In the genomic region with DNA sequence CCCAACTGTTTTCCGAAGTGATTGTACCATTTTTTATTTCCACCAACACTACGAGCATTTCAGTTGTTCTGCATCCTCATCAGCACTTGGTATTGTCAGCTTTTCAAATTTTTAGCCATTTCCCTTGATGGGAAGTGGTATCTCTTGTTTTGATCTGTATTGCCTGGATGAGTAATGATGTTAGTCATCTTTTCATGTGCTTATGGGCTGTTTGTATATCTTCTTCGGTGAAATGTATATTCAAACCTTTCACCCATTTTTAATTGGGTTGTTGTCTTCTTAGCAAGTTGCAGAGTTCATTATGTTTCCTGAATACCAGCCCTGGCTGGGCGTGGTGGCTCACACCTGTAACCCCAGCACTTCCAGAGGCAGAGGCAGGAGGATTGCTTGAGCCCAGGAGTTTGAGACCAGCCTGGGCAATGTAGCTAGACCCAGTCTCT, we compare ENCODE assay signal across 1 cellular context.
TF ChIP-seq lines count a peak whose summit lies in the region.

No MANE protein-coding gene starts in this region.

TF ChIP-seq in K562, 482 proteins besides CTCF, POLR2A, EP300 and RAD21 (continues in another document):
- no peak for TF ChIP-seq SAP30 (IDR thresholded peaks at IDR 0.05; ENCODE audit: borderline replicate concordance, insufficient read depth, low read depth, low read length, poor library complexity, severe bottlenecking)
- TF ChIP-seq NFATC3 (IDR thresholded peaks at IDR 0.05), result no peak
- TF ChIP-seq, protein P1, sequence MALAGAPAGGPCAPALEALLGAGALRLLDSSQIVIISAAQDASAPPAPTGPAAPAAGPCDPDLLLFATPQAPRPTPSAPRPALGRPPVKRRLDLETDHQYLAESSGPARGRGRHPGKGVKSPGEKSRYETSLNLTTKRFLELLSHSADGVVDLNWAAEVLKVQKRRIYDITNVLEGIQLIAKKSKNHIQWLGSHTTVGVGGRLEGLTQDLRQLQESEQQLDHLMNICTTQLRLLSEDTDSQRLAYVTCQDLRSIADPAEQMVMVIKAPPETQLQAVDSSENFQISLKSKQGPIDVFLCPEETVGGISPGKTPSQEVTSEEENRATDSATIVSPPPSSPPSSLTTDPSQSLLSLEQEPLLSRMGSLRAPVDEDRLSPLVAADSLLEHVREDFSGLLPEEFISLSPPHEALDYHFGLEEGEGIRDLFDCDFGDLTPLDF (CRISPR knock-in tag; IDR thresholded peaks at IDR 0.05), result no peak
- peak; percentile 85; the same call in 1 of the 2 replicates for TF ChIP-seq SMARCE1 (IDR thresholded peaks at IDR 0.05)
- TF ChIP-seq RBM39 (optimal IDR thresholded peaks at IDR 0.05; ENCODE audit: low read depth, low read length), result no peak
- TF ChIP-seq, protein P2, sequence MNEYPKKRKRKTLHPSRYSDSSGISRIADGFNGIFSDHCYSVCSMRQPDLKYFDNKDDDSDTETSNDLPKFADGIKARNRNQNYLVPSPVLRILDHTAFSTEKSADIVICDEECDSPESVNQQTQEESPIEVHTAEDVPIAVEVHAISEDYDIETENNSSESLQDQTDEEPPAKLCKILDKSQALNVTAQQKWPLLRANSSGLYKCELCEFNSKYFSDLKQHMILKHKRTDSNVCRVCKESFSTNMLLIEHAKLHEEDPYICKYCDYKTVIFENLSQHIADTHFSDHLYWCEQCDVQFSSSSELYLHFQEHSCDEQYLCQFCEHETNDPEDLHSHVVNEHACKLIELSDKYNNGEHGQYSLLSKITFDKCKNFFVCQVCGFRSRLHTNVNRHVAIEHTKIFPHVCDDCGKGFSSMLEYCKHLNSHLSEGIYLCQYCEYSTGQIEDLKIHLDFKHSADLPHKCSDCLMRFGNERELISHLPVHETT (CRISPR knock-in tag; conservative IDR thresholded peaks at IDR 0.05 in 1 of 2, IDR thresholded peaks at IDR 0.05 in 1 of 2), result no peak
- no peak for TF ChIP-seq MLX (CRISPR knock-in tag; conservative IDR thresholded peaks at IDR 0.05)
- no peak for TF ChIP-seq RBM22 (IDR thresholded peaks at IDR 0.05; ENCODE audit: low read depth, low read length, poor library complexity, severe bottlenecking)
- no peak for TF ChIP-seq ZKSCAN1 (IDR thresholded peaks at IDR 0.05; ENCODE audit: low read depth, low read length)
- TF ChIP-seq, protein P3, sequence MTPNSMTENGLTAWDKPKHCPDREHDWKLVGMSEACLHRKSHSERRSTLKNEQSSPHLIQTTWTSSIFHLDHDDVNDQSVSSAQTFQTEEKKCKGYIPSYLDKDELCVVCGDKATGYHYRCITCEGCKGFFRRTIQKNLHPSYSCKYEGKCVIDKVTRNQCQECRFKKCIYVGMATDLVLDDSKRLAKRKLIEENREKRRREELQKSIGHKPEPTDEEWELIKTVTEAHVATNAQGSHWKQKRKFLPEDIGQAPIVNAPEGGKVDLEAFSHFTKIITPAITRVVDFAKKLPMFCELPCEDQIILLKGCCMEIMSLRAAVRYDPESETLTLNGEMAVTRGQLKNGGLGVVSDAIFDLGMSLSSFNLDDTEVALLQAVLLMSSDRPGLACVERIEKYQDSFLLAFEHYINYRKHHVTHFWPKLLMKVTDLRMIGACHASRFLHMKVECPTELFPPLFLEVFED (CRISPR knock-in tag; conservative IDR thresholded peaks at IDR 0.05), result no peak
- no peak for TF ChIP-seq FOXA3 (CRISPR knock-in tag; conservative IDR thresholded peaks at IDR 0.05 in 1 of 2, IDR thresholded peaks at IDR 0.05 in 1 of 2)
- no peak for TF ChIP-seq MXI1 (IDR thresholded peaks at IDR 0.05; ENCODE audit: low read depth, low read length)
- peak; percentile 90 for TF ChIP-seq TRIM28 (IDR thresholded peaks at IDR 0.05)
- no peak for TF ChIP-seq ZNF551 (CRISPR knock-in tag; IDR thresholded peaks at IDR 0.05)
- TF ChIP-seq, protein P4, sequence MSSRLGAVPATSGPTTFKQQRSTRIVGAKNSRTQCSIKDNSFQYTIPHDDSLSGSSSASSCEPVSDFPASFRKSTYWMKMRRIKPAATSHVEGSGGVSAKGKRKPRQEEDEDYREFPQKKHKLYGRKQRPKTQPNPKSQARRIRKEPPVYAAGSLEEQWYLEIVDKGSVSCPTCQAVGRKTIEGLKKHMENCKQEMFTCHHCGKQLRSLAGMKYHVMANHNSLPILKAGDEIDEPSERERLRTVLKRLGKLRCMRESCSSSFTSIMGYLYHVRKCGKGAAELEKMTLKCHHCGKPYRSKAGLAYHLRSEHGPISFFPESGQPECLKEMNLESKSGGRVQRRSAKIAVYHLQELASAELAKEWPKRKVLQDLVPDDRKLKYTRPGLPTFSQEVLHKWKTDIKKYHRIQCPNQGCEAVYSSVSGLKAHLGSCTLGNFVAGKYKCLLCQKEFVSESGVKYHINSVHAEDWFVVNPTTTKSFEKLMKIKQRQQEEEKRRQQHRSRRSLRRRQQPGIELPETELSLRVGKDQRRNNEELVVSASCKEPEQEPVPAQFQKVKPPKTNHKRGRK (tag; IDR thresholded peaks at IDR 0.05), result no peak
- TF ChIP-seq ZNF699 (CRISPR knock-in tag; IDR thresholded peaks at IDR 0.05; ENCODE audit: insufficient replicate concordance), result no peak
- TF ChIP-seq ZBTB17 (CRISPR knock-in tag; IDR thresholded peaks at IDR 0.05), result no peak
- TF ChIP-seq HMBOX1 (IDR thresholded peaks at IDR 0.05), result no peak
- TF ChIP-seq NFIX (CRISPR knock-in tag; IDR thresholded peaks at IDR 0.05; ENCODE audit: low read depth), result no peak
- no peak for TF ChIP-seq CXXC5 (CRISPR knock-in tag; IDR thresholded peaks at IDR 0.05)
- TF ChIP-seq NR2C2 (CRISPR knock-in tag; IDR thresholded peaks at IDR 0.05), result no peak
- no peak for TF ChIP-seq NR2C2 (tag; IDR thresholded peaks at IDR 0.05)
- TF ChIP-seq POLR2H (tag; IDR thresholded peaks at IDR 0.05; ENCODE audit: low read depth), result no peak
- no peak for TF ChIP-seq GTF2E2 (tag; IDR thresholded peaks at IDR 0.05)
- TF ChIP-seq, protein P5, sequence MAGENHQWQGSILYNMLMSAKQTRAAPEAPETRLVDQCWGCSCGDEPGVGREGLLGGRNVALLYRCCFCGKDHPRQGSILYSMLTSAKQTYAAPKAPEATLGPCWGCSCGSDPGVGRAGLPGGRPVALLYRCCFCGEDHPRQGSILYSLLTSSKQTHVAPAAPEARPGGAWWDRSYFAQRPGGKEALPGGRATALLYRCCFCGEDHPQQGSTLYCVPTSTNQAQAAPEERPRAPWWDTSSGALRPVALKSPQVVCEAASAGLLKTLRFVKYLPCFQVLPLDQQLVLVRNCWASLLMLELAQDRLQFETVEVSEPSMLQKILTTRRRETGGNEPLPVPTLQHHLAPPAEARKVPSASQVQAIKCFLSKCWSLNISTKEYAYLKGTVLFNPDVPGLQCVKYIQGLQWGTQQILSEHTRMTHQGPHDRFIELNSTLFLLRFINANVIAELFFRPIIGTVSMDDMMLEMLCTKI (IDR thresholded peaks at IDR 0.05; ENCODE audit: partially characterized antibody), result no peak
- TF ChIP-seq, protein P6, sequence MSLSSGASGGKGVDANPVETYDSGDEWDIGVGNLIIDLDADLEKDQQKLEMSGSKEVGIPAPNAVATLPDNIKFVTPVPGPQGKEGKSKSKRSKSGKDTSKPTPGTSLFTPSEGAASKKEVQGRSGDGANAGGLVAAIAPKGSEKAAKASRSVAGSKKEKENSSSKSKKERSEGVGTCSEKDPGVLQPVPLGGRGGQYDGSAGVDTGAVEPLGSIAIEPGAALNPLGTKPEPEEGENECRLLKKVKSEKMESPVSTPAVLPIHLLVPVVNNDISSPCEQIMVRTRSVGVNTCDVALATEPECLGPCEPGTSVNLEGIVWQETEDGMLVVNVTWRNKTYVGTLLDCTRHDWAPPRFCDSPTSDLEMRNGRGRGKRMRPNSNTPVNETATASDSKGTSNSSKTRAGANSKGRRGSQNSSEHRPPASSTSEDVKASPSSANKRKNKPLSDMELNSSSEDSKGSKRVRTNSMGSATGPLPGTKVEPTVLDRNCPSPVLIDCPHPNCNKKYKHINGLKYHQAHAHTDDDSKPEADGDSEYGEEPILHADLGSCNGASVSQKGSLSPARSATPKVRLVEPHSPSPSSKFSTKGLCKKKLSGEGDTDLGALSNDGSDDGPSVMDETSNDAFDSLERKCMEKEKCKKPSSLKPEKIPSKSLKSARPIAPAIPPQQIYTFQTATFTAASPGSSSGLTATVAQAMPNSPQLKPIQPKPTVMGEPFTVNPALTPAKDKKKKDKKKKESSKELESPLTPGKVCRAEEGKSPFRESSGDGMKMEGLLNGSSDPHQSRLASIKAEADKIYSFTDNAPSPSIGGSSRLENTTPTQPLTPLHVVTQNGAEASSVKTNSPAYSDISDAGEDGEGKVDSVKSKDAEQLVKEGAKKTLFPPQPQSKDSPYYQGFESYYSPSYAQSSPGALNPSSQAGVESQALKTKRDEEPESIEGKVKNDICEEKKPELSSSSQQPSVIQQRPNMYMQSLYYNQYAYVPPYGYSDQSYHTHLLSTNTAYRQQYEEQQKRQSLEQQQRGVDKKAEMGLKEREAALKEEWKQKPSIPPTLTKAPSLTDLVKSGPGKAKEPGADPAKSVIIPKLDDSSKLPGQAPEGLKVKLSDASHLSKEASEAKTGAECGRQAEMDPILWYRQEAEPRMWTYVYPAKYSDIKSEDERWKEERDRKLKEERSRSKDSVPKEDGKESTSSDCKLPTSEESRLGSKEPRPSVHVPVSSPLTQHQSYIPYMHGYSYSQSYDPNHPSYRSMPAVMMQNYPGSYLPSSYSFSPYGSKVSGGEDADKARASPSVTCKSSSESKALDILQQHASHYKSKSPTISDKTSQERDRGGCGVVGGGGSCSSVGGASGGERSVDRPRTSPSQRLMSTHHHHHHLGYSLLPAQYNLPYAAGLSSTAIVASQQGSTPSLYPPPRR (CRISPR knock-in tag; IDR thresholded peaks at IDR 0.05; ENCODE audit: borderline replicate concordance), result no peak
- peak; percentile 78; the same call in 1 of the 2 replicates for TF ChIP-seq SMARCA5 (IDR thresholded peaks at IDR 0.05)
- TF ChIP-seq ZNF445 (CRISPR knock-in tag; IDR thresholded peaks at IDR 0.05; ENCODE audit: low read depth), result no peak
- TF ChIP-seq RCOR1 (IDR thresholded peaks at IDR 0.05; ENCODE audit: borderline replicate concordance in 1 of 2, low read depth in 2 of 2, low read length in 2 of 2), result peak in 1 of 2 experiments; percentile 48; a peak in 1 of 4 replicates
- TF ChIP-seq, protein P7, sequence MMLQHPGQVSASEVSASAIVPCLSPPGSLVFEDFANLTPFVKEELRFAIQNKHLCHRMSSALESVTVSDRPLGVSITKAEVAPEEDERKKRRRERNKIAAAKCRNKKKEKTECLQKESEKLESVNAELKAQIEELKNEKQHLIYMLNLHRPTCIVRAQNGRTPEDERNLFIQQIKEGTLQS (IDR thresholded peaks at IDR 0.05), result peak; percentile 93
- TF ChIP-seq, protein P7 (CRISPR knock-in tag; conservative IDR thresholded peaks at IDR 0.05), result no peak
- TF ChIP-seq KLF6 (CRISPR knock-in tag; IDR thresholded peaks at IDR 0.05; ENCODE audit: borderline replicate concordance), result no peak
- no peak for TF ChIP-seq HNRNPL (IDR thresholded peaks at IDR 0.05; ENCODE audit: low read depth, low read length)
- TF ChIP-seq FOSL1 (tag; conservative IDR thresholded peaks at IDR 0.05), result peak; percentile 99
- no peak for TF ChIP-seq ZNF12 (CRISPR knock-in tag; IDR thresholded peaks at IDR 0.05)
- TF ChIP-seq, protein P8, sequence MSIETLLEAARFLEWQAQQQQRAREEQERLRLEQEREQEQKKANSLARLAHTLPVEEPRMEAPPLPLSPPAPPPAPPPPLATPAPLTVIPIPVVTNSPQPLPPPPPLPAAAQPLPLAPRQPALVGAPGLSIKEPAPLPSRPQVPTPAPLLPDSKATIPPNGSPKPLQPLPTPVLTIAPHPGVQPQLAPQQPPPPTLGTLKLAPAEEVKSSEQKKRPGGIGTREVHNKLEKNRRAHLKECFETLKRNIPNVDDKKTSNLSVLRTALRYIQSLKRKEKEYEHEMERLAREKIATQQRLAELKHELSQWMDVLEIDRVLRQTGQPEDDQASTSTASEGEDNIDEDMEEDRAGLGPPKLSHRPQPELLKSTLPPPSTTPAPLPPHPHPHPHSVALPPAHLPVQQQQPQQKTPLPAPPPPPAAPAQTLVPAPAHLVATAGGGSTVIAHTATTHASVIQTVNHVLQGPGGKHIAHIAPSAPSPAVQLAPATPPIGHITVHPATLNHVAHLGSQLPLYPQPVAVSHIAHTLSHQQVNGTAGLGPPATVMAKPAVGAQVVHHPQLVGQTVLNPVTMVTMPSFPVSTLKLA (conservative IDR thresholded peaks at IDR 0.05), result no peak
- TF ChIP-seq BCLAF1 (IDR thresholded peaks at IDR 0.05; ENCODE audit: borderline replicate concordance in 1 of 2, control insufficient read depth in 1 of 2, low read depth in 2 of 2, low read length in 1 of 2), result no peak
- TF ChIP-seq FOXA1 (IDR thresholded peaks at IDR 0.05; ENCODE audit: borderline replicate concordance), result no peak
- TF ChIP-seq TRIM24 (IDR thresholded peaks at IDR 0.05), result peak; percentile 36 to 85; a peak in 3 of 4 replicates
